10 cellular contexts compared by ENCODE assay signal in genomic region chr3:77081240-77081661, GRCh38. TPM values are rescaled to one million over a fixed set of nuclear protein-coding genes. Genes with fewer than 3 reads are reported as not detected.
DNase-seq lines count a peak whose midpoint lies in the region; ATAC-seq, FAIRE-seq and TF ChIP-seq lines count a peak whose summit lies in the region.
"Had no signal": no experiment of that assay in that cellular context is flagged by ENCODE, and none has a peak within 500 bp of the region (broad histone marks: within the 10 kb centered on the region; RNA-seq: fewer than 3 reads in every experiment).

No MANE protein-coding gene starts in this region.

- in situ Hi-C loops in astrocyte of the spinal cord (cut with HindIII; ENCODE audit: low sequenced_read_pairs), result no loop called here

- H3K4me1 Mint-ChIP-seq in activated naive CD8-positive, alpha-beta T cell treated with anti-CD3 and anti-CD28 coated beads, Interleukin-2, amount 50 U/mL, for 24 hours, result no peaks in the 10 kb centered on the region
- H3K4me1 Mint-ChIP-seq in activated T-helper 2 cell treated with anti-CD3 and anti-CD28 coated beads, Interferon-gamma antibody, Interleukin-2, Interleukin-4, amounts not matched to agents 10 μg/mL and 5 μg/mL and 100 μg/mL, durations not matched to agents 14 hours and 24 hours and 36 hours (ENCODE audit: low read depth), result no peaks in the 10 kb centered on the region
- no peaks in the 10 kb centered on the region for H3K4me1 Mint-ChIP-seq in activated T-cell treated with anti-CD3 and anti-CD28 coated beads, Interleukin-2, amount 50 U/mL, for 4 hours (ENCODE audit: low read depth)
- H3K4me1 Mint-ChIP-seq: naive thymus-derived CD8-positive, alpha-beta T cell had no signal

- H3K4me3 Mint-ChIP-seq in activated naive CD8-positive, alpha-beta T cell treated with anti-CD3 and anti-CD28 coated beads, Interleukin-2, amount 50 U/mL, for 24 hours, result no peak overlapping the region
- H3K4me3 Mint-ChIP-seq in activated T-helper 2 cell treated with anti-CD3 and anti-CD28 coated beads, Interferon-gamma antibody, Interleukin-2, Interleukin-4, amounts not matched to agents 10 μg/mL and 5 μg/mL and 100 μg/mL, durations not matched to agents 14 hours and 24 hours and 36 hours (ENCODE audit: low read depth), result no peak overlapping the region
- no peak overlapping the region for H3K4me3 Mint-ChIP-seq in activated T-cell treated with anti-CD3 and anti-CD28 coated beads, Interleukin-2, amount 50 U/mL, for 4 hours
- H3K4me3 Mint-ChIP-seq: naive thymus-derived CD8-positive, alpha-beta T cell had no signal

- H3K36me3 Mint-ChIP-seq in activated naive CD8-positive, alpha-beta T cell treated with anti-CD3 and anti-CD28 coated beads, Interleukin-2, amount 50 U/mL, for 24 hours (ENCODE audit: low read depth), result no peaks in the 10 kb centered on the region
- no peaks in the 10 kb centered on the region for H3K36me3 Mint-ChIP-seq in activated T-helper 2 cell treated with anti-CD3 and anti-CD28 coated beads, Interferon-gamma antibody, Interleukin-2, Interleukin-4, amounts not matched to agents 10 μg/mL and 5 μg/mL and 100 μg/mL, durations not matched to agents 14 hours and 24 hours and 36 hours (ENCODE audit: low read depth)
- no peaks in the 10 kb centered on the region for H3K36me3 Mint-ChIP-seq in activated T-cell treated with anti-CD3 and anti-CD28 coated beads, Interleukin-2, amount 50 U/mL, for 4 hours (ENCODE audit: insufficient read depth)
- H3K36me3 Mint-ChIP-seq: naive thymus-derived CD8-positive, alpha-beta T cell had no signal

- no peak for ATAC-seq in activated naive CD8-positive, alpha-beta T cell treated with anti-CD3 and anti-CD28 coated beads, Interleukin-2, amount 50 U/mL, for 24 hours
- no peak for ATAC-seq in activated T-cell treated with anti-CD3 and anti-CD28 coated beads, Interleukin-2, amount 50 U/mL, for 4 hours
- ATAC-seq: naive thymus-derived CD8-positive, alpha-beta T cell had no signal

- H3K4me3 ChIP-seq in astrocyte of the spinal cord (ENCODE audit: low read depth, low read length), result no peak overlapping the region
- H3K4me3 ChIP-seq in lower leg skin (ENCODE audit: low read depth, poor library complexity, severe bottlenecking), result no peak overlapping the region

- FAIRE-seq in islet of Langerhans (lab: Jason Lieb, UNC), result peak; percentile 100

- intact Hi-C loops in lower leg skin (cut with DNase I; ENCODE audit: low total_unique reads), result no loop called here
- intact Hi-C loops in activated T-helper 2 cell treated with anti-CD3 and anti-CD28 coated beads, Interferon-gamma antibody, Interleukin-2, Interleukin-4, amounts not matched to agents 10 μg/mL and 5 μg/mL and 100 μg/mL, durations not matched to agents 14 hours and 24 hours and 36 hours (cut with micrococcal nuclease), result no loop called here

- H3K27ac Mint-ChIP-seq in activated naive CD8-positive, alpha-beta T cell treated with anti-CD3 and anti-CD28 coated beads, Interleukin-2, amount 50 U/mL, for 24 hours, result no peak overlapping the region
- no peak overlapping the region for H3K27ac Mint-ChIP-seq in activated T-helper 2 cell treated with anti-CD3 and anti-CD28 coated beads, Interferon-gamma antibody, Interleukin-2, Interleukin-4, amounts not matched to agents 10 μg/mL and 5 μg/mL and 100 μg/mL, durations not matched to agents 14 hours and 24 hours and 36 hours
- H3K27ac Mint-ChIP-seq: naive thymus-derived CD8-positive, alpha-beta T cell had no signal

- 25 to 31% methylated on average over 3 of the region's 3 CpGs for WGBS in lower leg skin, 2 donors

- H3K9me3 Mint-ChIP-seq in activated naive CD8-positive, alpha-beta T cell treated with anti-CD3 and anti-CD28 coated beads, Interleukin-2, amount 50 U/mL, for 24 hours, result peaks cover 4% of the 10 kb centered on the region
- peaks cover 15% of the 10 kb centered on the region for H3K9me3 Mint-ChIP-seq in activated T-helper 2 cell treated with anti-CD3 and anti-CD28 coated beads, Interferon-gamma antibody, Interleukin-2, Interleukin-4, amounts not matched to agents 10 μg/mL and 5 μg/mL and 100 μg/mL, durations not matched to agents 14 hours and 24 hours and 36 hours
- H3K9me3 Mint-ChIP-seq in activated T-cell treated with anti-CD3 and anti-CD28 coated beads, Interleukin-2, amount 50 U/mL, for 4 hours, result peaks cover 12% of the 10 kb centered on the region

- TF ChIP-seq POLR2A in lower leg skin (IDR thresholded peaks at IDR 0.05), result no peak

- no peaks in the 10 kb centered on the region for H3K27me3 Mint-ChIP-seq in activated naive CD8-positive, alpha-beta T cell treated with anti-CD3 and anti-CD28 coated beads, Interleukin-2, amount 50 U/mL, for 24 hours
- H3K27me3 Mint-ChIP-seq in activated T-helper 2 cell treated with anti-CD3 and anti-CD28 coated beads, Interferon-gamma antibody, Interleukin-2, Interleukin-4, amounts not matched to agents 10 μg/mL and 5 μg/mL and 100 μg/mL, durations not matched to agents 14 hours and 24 hours and 36 hours (ENCODE audit: low read depth), result no peaks in the 10 kb centered on the region
- H3K27me3 Mint-ChIP-seq in activated T-cell treated with anti-CD3 and anti-CD28 coated beads, Interleukin-2, amount 50 U/mL, for 4 hours (ENCODE audit: low read depth), result no peaks in the 10 kb centered on the region
- H3K27me3 Mint-ChIP-seq: naive thymus-derived CD8-positive, alpha-beta T cell had no signal

- TF ChIP-seq CTCF in astrocyte of the spinal cord (IDR thresholded peaks at IDR 0.05; ENCODE audit: low read depth, low read length) (no peak), lower leg skin (IDR thresholded peaks at IDR 0.05) (no peak)

- DNase-seq in Ammon's horn (ENCODE audit: low spot score), result peak; percentile 23
- peak; percentile 5 for DNase-seq in NCI-H128 (lab: John Stamatoyannopoulos, UW; ENCODE audit: unreplicated experiment)
- peak; percentile 64 for DNase-seq in astrocyte of the spinal cord (ENCODE audit: low read depth, low spot score)
- DNase-seq in lower leg skin (ENCODE audit: low spot score in 2 of 2), result no peak
- no peak for DNase-seq in activated naive CD8-positive, alpha-beta T cell treated with anti-CD3 and anti-CD28 coated beads, Interleukin-2, amount 50 U/mL, for 24 hours
- no peak for DNase-seq in activated T-helper 2 cell treated with anti-CD3 and anti-CD28 coated beads, Interferon-gamma antibody, Interleukin-2, Interleukin-4, amounts not matched to agents 10 μg/mL and 5 μg/mL and 100 μg/mL, durations not matched to agents 14 hours and 24 hours and 36 hours (ENCODE audit: low spot score)
- DNase-seq in activated T-cell treated with anti-CD3 and anti-CD28 coated beads, Interleukin-2, amount 50 U/mL, for 4 hours, result no peak
- DNase-seq: naive thymus-derived CD8-positive, alpha-beta T cell had no signal

RNA-seq across cellular contexts. Expression of gene ROBO2, which starts 41.4 kb away (rescaled TPM):
- 1 to 10 TPM in 3 of 4 donors, under 1 TPM in 1; 0.30 to 4.3 (median 2.0) TPM for total RNA-seq in lower leg skin
- not detected in 2 replicates for total RNA-seq in activated T-helper 2 cell treated with anti-CD3 and anti-CD28 coated beads, Interferon-gamma antibody, Interleukin-2, Interleukin-4, amounts not matched to agents 10 μg/mL and 5 μg/mL and 100 μg/mL, durations not matched to agents 14 hours and 24 hours and 36 hours
- total RNA-seq in activated T-cell treated with anti-CD3 and anti-CD28 coated beads, Interleukin-2, amount 50 U/mL, for 4 hours, result not detected
- total RNA-seq: activated CD8-positive, alpha-beta memory T cell treated with anti-CD3 and anti-CD28 coated beads for 36 hours; naive thymus-derived CD8-positive, alpha-beta T cell had no signal

Comparison
In these comparisons a context has a peak if more than half of its experiments do, and no peak if none do; other contexts are left out.
1. DNase-seq: peak in Ammon's horn (single experiment), NCI-H128 (single experiment) and astrocyte of the spinal cord (single experiment); none in lower leg skin (0 of 2), activated naive CD8-positive, alpha-beta T cell treated with anti-CD3 and anti-CD28 coated beads, Interleukin-2, amount 50 U/mL, for 24 hours (single experiment), activated T-helper 2 cell treated with anti-CD3 and anti-CD28 coated beads, Interferon-gamma antibody, Interleukin-2, Interleukin-4, amounts not matched to agents 10 μg/mL and 5 μg/mL and 100 μg/mL, durations not matched to agents 14 hours and 24 hours and 36 hours (single experiment) and activated T-cell treated with anti-CD3 and anti-CD28 coated beads, Interleukin-2, amount 50 U/mL, for 4 hours (single experiment).